Comparison of ENCODE assay signal across 8 cellular contexts in genomic region chr1:211680752-211681327, GRCh38. TPM values are rescaled to one million over a fixed set of nuclear protein-coding genes. Genes with fewer than 3 reads are reported as not detected.
DNase-seq lines count a peak whose midpoint lies in the region; ATAC-seq and TF ChIP-seq lines count a peak whose summit lies in the region.

No MANE protein-coding gene starts in this region.

- H3K36me3 ChIP-seq in breast epithelium, result no peaks in the 10 kb centered on the region

- CTCF ChIA-PET in activated B cell treated with CpG ODN at 0.5 μM for 24 hours (lab: Charles Lee), result interaction anchor here (0.6 to 4.3 kb wide), 19 partner anchors 9 to 796 kb away, joined by 3 to 55 read pairs (median 5); partner anchors contain the start of genes DTL and INTS7

- peak overlapping the region; percentile 85 for H3K27ac Mint-ChIP-seq in activated B cell treated with CpG ODN at 0.5 μM for 24 hours

- ATAC-seq in GM19324 (IDR thresholded peaks at IDR 0.05; ENCODE audit: low FRiP score, unreplicated experiment) (peak; percentile 63), HG03378 (IDR thresholded peaks at IDR 0.05; ENCODE audit: unreplicated experiment) (peak; percentile 54), activated B cell treated with CpG ODN at 0.5 μM for 24 hours (ENCODE audit: low read depth) (peak; percentile 90)

- TF ChIP-seq POLR2A in breast epithelium (IDR thresholded peaks at IDR 0.05), result no peak

- peak in 10 of 14 donors; percentile 26 to 70 (median 36) for DNase-seq in C1 segment of cervical spinal cord (lab: John Stamatoyannopoulos, UW)
- DNase-seq in NCI-H345 treated with DMSO at 0.1 percent for 48 hours (lab: John Stamatoyannopoulos, UW; ENCODE audit: unreplicated experiment), result peak; percentile 86
- DNase-seq in activated B cell treated with CpG ODN at 0.5 μM for 24 hours, result peak; percentile 48
- DNase-seq in breast epithelium (ENCODE audit: low spot score in 2 of 2), result peak in 1 of 2 donors; percentile 40
- DNase-seq in kidney tubule cell (ENCODE audit: low spot score), result peak; percentile 92
- peak; percentile 71 for DNase-seq in stimulated activated CD4-positive, alpha-beta T cell treated with anti-CD3 and anti-CD28 coated beads, Interleukin-4, amount 100 ng/mL, for 1 hour

- peak overlapping the region; percentile 26 for H3K4me3 Mint-ChIP-seq in activated B cell treated with CpG ODN at 0.5 μM for 24 hours

- no peak for TF ChIP-seq CTCF in activated B cell treated with CpG ODN at 0.5 μM for 24 hours (IDR thresholded peaks at IDR 0.05)
- TF ChIP-seq CTCF in breast epithelium (IDR thresholded peaks at IDR 0.05), result peak; percentile 61 to 88 (median 82)

- POLR2A ChIA-PET in activated B cell treated with CpG ODN at 0.5 μM for 24 hours (lab: Charles Lee), result interaction anchor here (0.5 to 3.6 kb wide), 10 partner anchors 15 to 1110 kb away, joined by 3 to 26 read pairs (median 4); partner anchors contain the start of genes DTL, INTS7, NSL1 and PACC1

- no peaks in the 10 kb centered on the region for H3K36me3 Mint-ChIP-seq in activated B cell treated with CpG ODN at 0.5 μM for 24 hours (ENCODE audit: low read depth)

- H3K27ac ChIP-seq in breast epithelium, result no peak overlapping the region

- no peaks in the 10 kb centered on the region for H3K4me1 ChIP-seq in breast epithelium

- H3K4me3 ChIP-seq in breast epithelium, result no peak overlapping the region

- no peaks in the 10 kb centered on the region for H3K27me3 Mint-ChIP-seq in activated B cell treated with CpG ODN at 0.5 μM for 24 hours

- intact Hi-C loops in activated B cell treated with CpG ODN at 0.5 μM for 24 hours (cut with micrococcal nuclease) (loop anchor here (1.0 to 5.0 kb wide), 13 partner anchors 16 to 775 kb away; partner anchors contain the start of genes DTL, INTS7, LPGAT1 and PACC1), breast epithelium (cut with DNase I; ENCODE audit: low total_unique reads) (no loop called here)

- H3K9me3 ChIP-seq in breast epithelium, result no peaks in the 10 kb centered on the region

- peaks cover 41% of the 10 kb centered on the region for H3K4me1 Mint-ChIP-seq in activated B cell treated with CpG ODN at 0.5 μM for 24 hours

- H3K9me3 Mint-ChIP-seq in activated B cell treated with CpG ODN at 0.5 μM for 24 hours, result no peaks in the 10 kb centered on the region

- H3K27me3 ChIP-seq in breast epithelium, result no peaks in the 10 kb centered on the region

RNA-seq across cellular contexts. Expression of gene NEK2, which starts 5.4 kb away (rescaled TPM):
- 0.35 and 0.59 TPM in 2 replicates for total RNA-seq in activated B cell treated with CpG ODN at 0.5 μM for 24 hours
- total RNA-seq in breast epithelium, result 1 to 10 TPM in 1 of 3 donors, not detected in 2; 1.8 TPM
